1 cellular context compared by ENCODE assay signal in genomic region chr10:26517141-26517890, GRCh38.
TF ChIP-seq lines count a peak whose summit lies in the region.

No MANE protein-coding gene starts in this region.

TF ChIP-seq in GM23338, 12 proteins besides CTCF, POLR2A, EP300 and RAD21:
- TF ChIP-seq ZNF462 (CRISPR knock-in tag; IDR thresholded peaks at IDR 0.05) = no peak
- no peak for TF ChIP-seq ZNF331 (CRISPR knock-in tag; IDR thresholded peaks at IDR 0.05; ENCODE audit: low read depth)
- TF ChIP-seq CREB1 (CRISPR knock-in tag; IDR thresholded peaks at IDR 0.05; ENCODE audit: low read depth) = no peak
- TF ChIP-seq POLR2AphosphoS5 (IDR thresholded peaks at IDR 0.05; ENCODE audit: low read depth) = no peak
- no peak for TF ChIP-seq ETS1 (IDR thresholded peaks at IDR 0.05)
- TF ChIP-seq NANOG (IDR thresholded peaks at IDR 0.05; ENCODE audit: borderline replicate concordance) = no peak
- TF ChIP-seq REST (IDR thresholded peaks at IDR 0.05; ENCODE audit: unreplicated experiment) = no peak
- TF ChIP-seq ZNF114 (CRISPR knock-in tag; IDR thresholded peaks at IDR 0.05) = no peak
- no peak for TF ChIP-seq EZH2 (IDR thresholded peaks at IDR 0.05; ENCODE audit: low read depth, unreplicated experiment)
- no peak for TF ChIP-seq STAT1 (IDR thresholded peaks at IDR 0.05; ENCODE audit: unreplicated experiment)
- TF ChIP-seq EZH2phosphoT487 (IDR thresholded peaks at IDR 0.05; ENCODE audit: unreplicated experiment) = no peak
- TF ChIP-seq JUNB (IDR thresholded peaks at IDR 0.05; ENCODE audit: unreplicated experiment) = no peak
